ENCODE assay signal across 9 cellular contexts in genomic region chr1:230825061-230825803, GRCh38. TPM values are rescaled to one million over a fixed set of nuclear protein-coding genes. Genes with fewer than 3 reads are reported as not detected.
DNase-seq lines count a peak whose midpoint lies in the region; ATAC-seq and TF ChIP-seq lines count a peak whose summit lies in the region.
"Had no signal": no experiment of that assay in that cellular context is flagged by ENCODE, and none has a peak within 500 bp of the region (broad histone marks: within the 10 kb centered on the region; RNA-seq: fewer than 3 reads in every experiment).

No MANE protein-coding gene starts in this region.

- peaks cover 15% of the 10 kb centered on the region for H3K4me1 ChIP-seq in neural progenitor cell

- DNase-seq in COLO829 (ENCODE audit: low spot score) (peak; percentile 98), NOMO-1 (lab: John Stamatoyannopoulos, UW; ENCODE audit: unreplicated experiment in 2 of 2) (peak; percentile 55 to 85), epithelial cell of prostate (ENCODE audit: low read depth, low spot score) (peak; percentile 65), neural progenitor cell (ENCODE audit: low spot score) (no peak), ureter (ENCODE audit: low spot score) (no peak)
- DNase-seq: stimulated activated naive CD8-positive, alpha-beta T cell treated with anti-CD3 and anti-CD28 coated beads, Interleukin-15, Interleukin-2, amounts not matched to agents 100 U/mL and 50 U/mL, for 24 hours had no signal

- no peaks in the 10 kb centered on the region for H4K20me1 ChIP-seq in neural progenitor cell (ENCODE audit: low read depth)

- H3K4me2 ChIP-seq in neural progenitor cell = no peak overlapping the region

- H3K27me3 ChIP-seq in neural progenitor cell = no peaks in the 10 kb centered on the region

- H3K36me3 ChIP-seq in neural progenitor cell = no peaks in the 10 kb centered on the region

- peaks cover 7% of the 10 kb centered on the region for H3F3A ChIP-seq in neural progenitor cell (ENCODE audit: low read depth)

- H3K27me3 Mint-ChIP-seq in neural progenitor cell (ENCODE audit: insufficient read depth, low read depth) = peaks cover 4% of the 10 kb centered on the region

- H3K4me1 Mint-ChIP-seq in neural progenitor cell = peaks cover 28% of the 10 kb centered on the region

- no peak overlapping the region for H3K9ac ChIP-seq in neural progenitor cell

- no peaks in the 10 kb centered on the region for H3K9me3 Mint-ChIP-seq in neural progenitor cell

- H3K36me3 Mint-ChIP-seq in neural progenitor cell = no peaks in the 10 kb centered on the region

- TF ChIP-seq CTCF in neural progenitor cell (IDR thresholded peaks at IDR 0.05) = no peak

- no peak overlapping the region for H3K4me3 ChIP-seq in neural progenitor cell

- ATAC-seq in HG02852 (IDR thresholded peaks at IDR 0.05; ENCODE audit: unreplicated experiment) = no peak
- ATAC-seq in HG03097 (IDR thresholded peaks at IDR 0.05; ENCODE audit: low FRiP score, unreplicated experiment) = no peak
- no peak for ATAC-seq in GM21717 (IDR thresholded peaks at IDR 0.05; ENCODE audit: unreplicated experiment)
- ATAC-seq: stimulated activated naive CD8-positive, alpha-beta T cell treated with anti-CD3 and anti-CD28 coated beads, Interleukin-15, Interleukin-2, amounts not matched to agents 100 U/mL and 50 U/mL, for 24 hours had no signal

- no peak overlapping the region for H3K4me3 Mint-ChIP-seq in neural progenitor cell

- no peak overlapping the region for H2AFZ ChIP-seq in neural progenitor cell (replicated peaks)

- peak overlapping the region; percentile 56 for H3K27ac ChIP-seq in epithelial cell of prostate
- H3K27ac ChIP-seq in neural progenitor cell = no peak overlapping the region

- no peaks in the 10 kb centered on the region for H3K9me3 ChIP-seq in neural progenitor cell (ENCODE audit: low read depth)

- H3K27ac Mint-ChIP-seq in neural progenitor cell = peak overlapping the region; percentile 60

- H3K79me2 ChIP-seq in neural progenitor cell (ENCODE audit: low read depth) = no peaks in the 10 kb centered on the region

RNA-seq across cellular contexts. Expression of gene C1orf198, which starts 43.1 kb away (rescaled TPM):
- total RNA-seq in neural progenitor cell (ENCODE audit: low replicate concordance) (48.5 and 66.7 TPM in 2 replicates), ureter (42.2 TPM)

Comparison
In these comparisons a context has a peak if more than half of its experiments do, and no peak if none do; other contexts are left out.
1. DNase-seq: peak in COLO829 (single experiment), NOMO-1 (2 of 2) and epithelial cell of prostate (single experiment); none in neural progenitor cell (single experiment) and ureter (single experiment).